Comparison of ENCODE assay signal across 7 cellular contexts in the genomic region with DNA sequence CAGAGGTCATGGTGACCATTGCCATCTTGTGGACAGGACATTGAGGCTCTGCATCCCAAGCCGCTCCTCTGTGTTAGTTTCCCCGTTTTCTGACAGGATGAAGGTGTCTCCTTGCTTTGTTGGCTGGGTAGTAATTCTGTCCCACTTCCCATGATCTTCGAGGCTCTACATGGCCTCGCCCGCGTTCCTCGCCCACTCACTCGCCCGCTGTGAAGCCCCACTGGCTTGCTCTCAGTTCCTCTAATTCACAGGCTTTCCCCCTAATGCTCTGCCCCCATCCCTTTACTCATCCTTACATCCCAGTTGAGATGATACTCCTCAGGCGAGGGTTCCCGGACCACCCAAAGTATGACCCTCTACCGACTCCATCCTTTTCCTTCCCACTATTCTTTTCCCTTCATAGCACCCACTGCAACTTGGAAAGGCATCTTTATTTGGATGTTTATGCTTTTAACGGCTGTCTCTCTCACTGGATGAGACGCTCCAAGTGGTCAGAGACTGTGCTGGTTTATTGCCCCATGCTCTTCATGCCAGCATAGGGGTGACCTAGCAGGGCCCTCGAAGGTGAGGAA. TPM values are rescaled to one million over a fixed set of nuclear protein-coding genes. Genes with fewer than 3 reads are reported as not detected.
DNase-seq lines count a peak whose midpoint lies in the region; ATAC-seq and TF ChIP-seq lines count a peak whose summit lies in the region.

No MANE protein-coding gene starts in this region.

- DNase-seq in activated CD8-positive, alpha-beta T cell treated with anti-CD3 and anti-CD28 coated beads, Interleukin-2, amount 10 ng/mL, durations not matched to agents 7 days and 5 days = no peak
- no peak for DNase-seq in type B pancreatic cell (ENCODE audit: extremely low spot score, unreplicated experiment)
- no peak for DNase-seq in ureter (ENCODE audit: low spot score)

- H3K4me3 Mint-ChIP-seq in activated CD8-positive, alpha-beta T cell treated with anti-CD3 and anti-CD28 coated beads, Interleukin-2, amount 10 ng/mL, durations not matched to agents 7 days and 5 days = peak overlapping the region; percentile 78
- peak overlapping the region; percentile 92 for H3K4me3 Mint-ChIP-seq in type B pancreatic cell

- no peaks in the 10 kb centered on the region for H3K27me3 Mint-ChIP-seq in activated CD8-positive, alpha-beta T cell treated with anti-CD3 and anti-CD28 coated beads, Interleukin-2, amount 10 ng/mL, durations not matched to agents 7 days and 5 days (ENCODE audit: low read depth)
- H3K27me3 Mint-ChIP-seq in type B pancreatic cell = no peaks in the 10 kb centered on the region

- H3K36me3 Mint-ChIP-seq in activated CD8-positive, alpha-beta T cell treated with anti-CD3 and anti-CD28 coated beads, Interleukin-2, amount 10 ng/mL, durations not matched to agents 7 days and 5 days (ENCODE audit: low read depth) = peaks cover 57% of the 10 kb centered on the region
- H3K36me3 Mint-ChIP-seq in type B pancreatic cell = peaks cover 10% of the 10 kb centered on the region

- POLR2A ChIA-PET in activated CD8-positive, alpha-beta T cell treated with anti-CD3 and anti-CD28 coated beads, Interleukin-2, amount 10 ng/mL, durations not matched to agents 7 days and 5 days (lab: Charles Lee) = interaction anchor here (1.0 to 3.7 kb wide), 2 partner anchors 11 kb away, joined by 4 to 104 read pairs; a partner anchor contains a TSS

- H3K27me3 ChIP-seq in layer of hippocampus (ENCODE audit: control insufficient read depth, insufficient read depth, low read length) = no peaks in the 10 kb centered on the region

- CTCF ChIA-PET in activated CD8-positive, alpha-beta T cell treated with anti-CD3 and anti-CD28 coated beads, Interleukin-2, amount 10 ng/mL, durations not matched to agents 7 days and 5 days (lab: Charles Lee) = interaction anchor here (1.0 to 5.8 kb wide), 10 partner anchors 13 to 312 kb away, joined by 3 to 75 read pairs (median 6); a partner anchor contains a TSS

- ATAC-seq in GM19043 (IDR thresholded peaks at IDR 0.05; ENCODE audit: low read depth, unreplicated experiment) = peak; percentile 9
- ATAC-seq in HG02970 (IDR thresholded peaks at IDR 0.05; ENCODE audit: low FRiP score, unreplicated experiment) = peak; percentile 7
- ATAC-seq in activated CD8-positive, alpha-beta T cell treated with anti-CD3 and anti-CD28 coated beads, Interleukin-2, amount 10 ng/mL, durations not matched to agents 7 days and 5 days = no peak
- ATAC-seq in HG03097 (IDR thresholded peaks at IDR 0.05; ENCODE audit: low FRiP score, unreplicated experiment) = no peak

- H3K27ac Mint-ChIP-seq in activated CD8-positive, alpha-beta T cell treated with anti-CD3 and anti-CD28 coated beads, Interleukin-2, amount 10 ng/mL, durations not matched to agents 7 days and 5 days = peak overlapping the region; percentile 91
- H3K27ac Mint-ChIP-seq in type B pancreatic cell = peak overlapping the region; percentile 94

- peak; percentile 36 for TF ChIP-seq CTCF in type B pancreatic cell (conservative IDR thresholded peaks at IDR 0.05)

- no peaks in the 10 kb centered on the region for H3K9me3 Mint-ChIP-seq in activated CD8-positive, alpha-beta T cell treated with anti-CD3 and anti-CD28 coated beads, Interleukin-2, amount 10 ng/mL, durations not matched to agents 7 days and 5 days (ENCODE audit: insufficient read depth)
- no peaks in the 10 kb centered on the region for H3K9me3 Mint-ChIP-seq in type B pancreatic cell

- H3K4me1 Mint-ChIP-seq in activated CD8-positive, alpha-beta T cell treated with anti-CD3 and anti-CD28 coated beads, Interleukin-2, amount 10 ng/mL, durations not matched to agents 7 days and 5 days (ENCODE audit: low read depth) = peaks cover 60% of the 10 kb centered on the region
- H3K4me1 Mint-ChIP-seq in type B pancreatic cell (ENCODE audit: unreplicated experiment) = peaks cover 41% of the 10 kb centered on the region

- H3K27ac ChIP-seq in layer of hippocampus (ENCODE audit: low read depth, low read length) = peak overlapping the region; percentile 97

RNA-seq across cellular contexts. Expression of a gene that starts 0.5 kb away (rescaled TPM):
- total RNA-seq in activated CD8-positive, alpha-beta T cell treated with anti-CD3 and anti-CD28 coated beads, Interleukin-2, amount 10 ng/mL, durations not matched to agents 7 days and 5 days = 10 to 100 TPM; 31.6 to 32.8 TPM
- total RNA-seq in type B pancreatic cell (ENCODE audit: low replicate concordance) = 39.6 and 46.1 TPM in 2 replicates
- total RNA-seq in ureter = 33.6 TPM

RNA-seq across cellular contexts. Expression of a gene that starts 7.5 kb away (rescaled TPM):
- 10 to 100 TPM; 14.1 to 16.9 TPM for total RNA-seq in activated CD8-positive, alpha-beta T cell treated with anti-CD3 and anti-CD28 coated beads, Interleukin-2, amount 10 ng/mL, durations not matched to agents 7 days and 5 days
- 9.2 and 10.7 TPM in 2 replicates for total RNA-seq in type B pancreatic cell (ENCODE audit: low replicate concordance)
- 8.0 TPM for total RNA-seq in ureter

RNA-seq across cellular contexts. Expression of a gene that starts 10.9 kb away (rescaled TPM):
- total RNA-seq in activated CD8-positive, alpha-beta T cell treated with anti-CD3 and anti-CD28 coated beads, Interleukin-2, amount 10 ng/mL, durations not matched to agents 7 days and 5 days = 100 to 1,000 TPM; 741 to 755 TPM
- total RNA-seq in type B pancreatic cell (ENCODE audit: low replicate concordance) (880 and 1,082 TPM in 2 replicates), ureter (936 TPM)

RNA-seq across cellular contexts. Expression of a gene that starts 12.4 kb away (rescaled TPM):
- total RNA-seq in activated CD8-positive, alpha-beta T cell treated with anti-CD3 and anti-CD28 coated beads, Interleukin-2, amount 10 ng/mL, durations not matched to agents 7 days and 5 days = not detected
- total RNA-seq in type B pancreatic cell (ENCODE audit: low replicate concordance) = 0.52 and 3.2 TPM in 2 replicates
- not detected for total RNA-seq in ureter

RNA-seq across cellular contexts. Expression of a gene that starts 34.4 kb away (rescaled TPM):
- total RNA-seq in activated CD8-positive, alpha-beta T cell treated with anti-CD3 and anti-CD28 coated beads, Interleukin-2, amount 10 ng/mL, durations not matched to agents 7 days and 5 days = 10 to 100 TPM; 49.2 to 53.4 TPM
- 33.6 and 50.9 TPM in 2 replicates for total RNA-seq in type B pancreatic cell (ENCODE audit: low replicate concordance)
- total RNA-seq in ureter = 58.1 TPM

Comparison
In these comparisons a context has a peak if more than half of its experiments do, and no peak if none do; other contexts are left out.
1. ATAC-seq: peak in GM19043 (single experiment) and HG02970 (single experiment); none in activated CD8-positive, alpha-beta T cell treated with anti-CD3 and anti-CD28 coated beads, Interleukin-2, amount 10 ng/mL, durations not matched to agents 7 days and 5 days (single experiment) and HG03097 (single experiment).